8 cellular contexts compared by ENCODE assay signal in the genomic region with DNA sequence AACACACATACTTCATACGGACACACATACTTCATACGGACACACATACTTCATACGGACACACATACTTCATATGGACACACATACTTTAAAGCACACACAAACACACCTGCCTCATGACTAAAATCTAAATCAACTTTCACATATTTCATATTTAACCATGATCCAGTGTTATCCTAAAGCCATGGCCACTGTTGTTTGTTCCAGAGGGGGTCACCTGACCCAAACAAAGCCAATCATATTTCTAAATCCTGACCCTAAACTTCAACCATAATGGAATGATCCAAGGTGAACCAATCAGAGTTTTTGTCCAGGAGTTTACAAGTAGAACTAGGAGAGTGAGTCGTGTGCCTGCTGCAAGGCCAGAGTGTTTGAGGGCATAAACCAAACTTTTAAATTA.
"Had no signal": no experiment of that assay in that cellular context is flagged by ENCODE, and none has a peak within 500 bp of the region (broad histone marks: within the 10 kb centered on the region; RNA-seq: fewer than 3 reads in every experiment).

No MANE protein-coding gene starts in this region.

- ATAC-seq: GM12878 had no signal

- DNase-seq: GDM1, GF-D8 had no signal

- H3K4me3 ChIP-seq: GM12878 had no signal

- FAIRE-seq: G401.6, GM12878, GM12891, GM12892, GM18507, GM19239 had no signal
